ENCODE assay signal across 8 cellular contexts in the genomic region with DNA sequence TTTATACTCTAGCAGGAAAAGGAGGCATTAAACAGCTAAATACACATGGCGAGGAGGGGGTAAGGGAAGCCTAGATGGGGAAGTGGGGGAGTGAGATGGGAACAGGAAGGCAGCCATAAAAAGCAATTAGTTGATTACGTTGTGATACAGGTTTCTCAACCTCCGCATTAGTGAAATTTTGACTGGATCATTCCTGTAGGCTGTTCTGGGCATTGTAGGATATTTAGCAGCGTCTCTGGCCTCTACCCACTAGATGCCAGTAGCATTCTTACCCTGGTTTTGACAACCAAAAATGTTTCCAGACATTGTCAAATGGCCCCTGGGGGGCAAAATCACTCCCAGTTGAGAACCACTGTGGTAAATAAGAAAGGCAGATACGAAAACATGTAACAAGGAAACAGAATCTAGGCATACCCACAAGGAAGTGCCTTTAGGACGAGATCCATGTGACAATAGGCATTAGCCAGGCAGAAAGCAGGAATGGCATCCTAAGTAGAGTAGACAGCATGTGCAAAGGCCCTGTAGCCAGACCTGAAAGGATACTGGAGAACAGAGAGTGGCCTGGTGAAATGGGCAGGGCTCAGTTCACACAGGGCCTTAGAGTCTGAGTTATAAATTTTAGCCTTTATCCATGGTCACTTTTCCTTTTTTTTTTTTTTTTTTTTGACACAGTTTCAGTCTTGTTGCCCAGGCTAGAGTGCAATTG. TPM values are rescaled to one million over a fixed set of nuclear protein-coding genes. Genes with fewer than 3 reads are reported as not detected.
DNase-seq lines count a peak whose midpoint lies in the region; ATAC-seq and TF ChIP-seq lines count a peak whose summit lies in the region.

No MANE protein-coding gene starts in this region.

- no peaks in the 10 kb centered on the region for H4K20me1 ChIP-seq in fibroblast of lung (ENCODE audit: control insufficient read depth, extremely low read depth, insufficient read depth, low read length)

- H3K36me3 ChIP-seq in SJSA1 (no peaks in the 10 kb centered on the region), fibroblast of lung (ENCODE audit: control insufficient read depth, insufficient read depth, low read length) (no peaks in the 10 kb centered on the region), H7 (replicated peaks; ENCODE audit: control insufficient read depth, insufficient read depth, low read length) (no peaks in the 10 kb centered on the region)

- peak overlapping the region; percentile 78 for H3K27ac ChIP-seq in SJSA1
- H3K27ac ChIP-seq in fibroblast of lung (ENCODE audit: insufficient read depth, low read length): peak overlapping the region; percentile 75

- H3K4me1 Mint-ChIP-seq in T-helper 2 cell treated with Interferon-gamma antibody and Interleukin-4, amounts not matched to agents 5 μg/mL and 100 μg/mL, for 36 hours (ENCODE audit: low read depth): peaks cover 43% of the 10 kb centered on the region
- peaks cover 72% of the 10 kb centered on the region for H3K4me1 Mint-ChIP-seq in stimulated activated memory B cell treated with anti-CD40 and anti-IgM and Interleukin-4, amounts not matched to agents 10 μg/mL and 1 μg/mL and 100 μg/mL, for 72 hours

- no peaks in the 10 kb centered on the region for H3K9me3 ChIP-seq in SJSA1 (replicated peaks)
- H3K9me3 ChIP-seq in fibroblast of lung (ENCODE audit: control insufficient read depth, insufficient read depth, low read depth, low read length): no peaks in the 10 kb centered on the region

- DNase-seq in T-helper 2 cell treated with Interferon-gamma antibody and Interleukin-4, amounts not matched to agents 5 μg/mL and 100 μg/mL, for 36 hours (ENCODE audit: low spot score): no peak
- DNase-seq in T-helper 2 cell: no peak
- no peak for DNase-seq in SJSA1 (ENCODE audit: low read depth in 1 of 2, low spot score in 2 of 2)
- DNase-seq in fibroblast of lung (ENCODE audit: low read depth in 2 of 2): no peak
- no peak for DNase-seq in cerebellar cortex (ENCODE audit: low spot score)
- DNase-seq in H7: no peak
- DNase-seq in midbrain (lab: John Stamatoyannopoulos, UW): no peak

- H3K27me3 Mint-ChIP-seq in T-helper 2 cell treated with Interferon-gamma antibody and Interleukin-4, amounts not matched to agents 5 μg/mL and 100 μg/mL, for 36 hours (ENCODE audit: low read depth): no peaks in the 10 kb centered on the region
- H3K27me3 Mint-ChIP-seq in stimulated activated memory B cell treated with anti-CD40 and anti-IgM and Interleukin-4, amounts not matched to agents 10 μg/mL and 1 μg/mL and 100 μg/mL, for 72 hours: no peaks in the 10 kb centered on the region

- H3K9me3 Mint-ChIP-seq in T-helper 2 cell treated with Interferon-gamma antibody and Interleukin-4, amounts not matched to agents 5 μg/mL and 100 μg/mL, for 36 hours: no peaks in the 10 kb centered on the region
- peaks cover 4% of the 10 kb centered on the region for H3K9me3 Mint-ChIP-seq in stimulated activated memory B cell treated with anti-CD40 and anti-IgM and Interleukin-4, amounts not matched to agents 10 μg/mL and 1 μg/mL and 100 μg/mL, for 72 hours

- H3K27me3 ChIP-seq in SJSA1 (replicated peaks): no peaks in the 10 kb centered on the region
- H3K27me3 ChIP-seq in fibroblast of lung (ENCODE audit: control insufficient read depth, insufficient read depth, low read length): no peaks in the 10 kb centered on the region
- H3K27me3 ChIP-seq in H7 (ENCODE audit: control insufficient read depth, insufficient read depth, low read length): no peaks in the 10 kb centered on the region

- no peak for TF ChIP-seq CTCF in fibroblast of lung (conservative IDR thresholded peaks at IDR 0.05 in 1 of 2, IDR thresholded peaks at IDR 0.05 in 1 of 2; ENCODE audit: low read depth in 1 of 2, low read length in 2 of 2)

- no peak overlapping the region for H2AFZ ChIP-seq in fibroblast of lung (ENCODE audit: low read length)

- H3K4me3 ChIP-seq in SJSA1 (peak overlapping the region; percentile 35), fibroblast of lung (replicated peaks in 1 of 4; ENCODE audit: control extremely low read depth in 1 of 4, insufficient read depth in 1 of 4, low read depth in 3 of 4, low read length in 4 of 4) (peak overlapping the region in 3 of 4 experiments; percentile 17 to 72 (median 52)), H7 (ENCODE audit: insufficient read depth, low read depth, low read length) (no peak overlapping the region)

- H3K4me1 ChIP-seq in SJSA1 (replicated peaks): peaks cover 15% of the 10 kb centered on the region
- no peaks in the 10 kb centered on the region for H3K4me1 ChIP-seq in fibroblast of lung (ENCODE audit: control insufficient read depth, extremely low read depth, insufficient read depth, low read length)

- no peaks in the 10 kb centered on the region for H3K79me2 ChIP-seq in fibroblast of lung (ENCODE audit: control insufficient read depth, insufficient read depth, low read length)

- peak overlapping the region; percentile 61 for H3K4me2 ChIP-seq in fibroblast of lung (ENCODE audit: extremely low read depth, insufficient read depth, low read length)

- no peak for ATAC-seq in stimulated activated memory B cell treated with anti-CD40 and anti-IgM and Interleukin-4, amounts not matched to agents 10 μg/mL and 1 μg/mL and 100 μg/mL, for 72 hours

- no peak overlapping the region for H3K9ac ChIP-seq in fibroblast of lung (ENCODE audit: insufficient read depth, low read length)

- peaks cover 4% of the 10 kb centered on the region for H3K36me3 Mint-ChIP-seq in T-helper 2 cell treated with Interferon-gamma antibody and Interleukin-4, amounts not matched to agents 5 μg/mL and 100 μg/mL, for 36 hours (ENCODE audit: low read depth)
- H3K36me3 Mint-ChIP-seq in stimulated activated memory B cell treated with anti-CD40 and anti-IgM and Interleukin-4, amounts not matched to agents 10 μg/mL and 1 μg/mL and 100 μg/mL, for 72 hours: peaks cover 6% of the 10 kb centered on the region

- H3K27ac Mint-ChIP-seq in T-helper 2 cell treated with Interferon-gamma antibody and Interleukin-4, amounts not matched to agents 5 μg/mL and 100 μg/mL, for 36 hours: peak overlapping the region; percentile 95
- peak overlapping the region; percentile 83 for H3K27ac Mint-ChIP-seq in stimulated activated memory B cell treated with anti-CD40 and anti-IgM and Interleukin-4, amounts not matched to agents 10 μg/mL and 1 μg/mL and 100 μg/mL, for 72 hours

- peak overlapping the region; percentile 91 for H3K4me3 Mint-ChIP-seq in T-helper 2 cell treated with Interferon-gamma antibody and Interleukin-4, amounts not matched to agents 5 μg/mL and 100 μg/mL, for 36 hours
- peak overlapping the region; percentile 90 for H3K4me3 Mint-ChIP-seq in stimulated activated memory B cell treated with anti-CD40 and anti-IgM and Interleukin-4, amounts not matched to agents 10 μg/mL and 1 μg/mL and 100 μg/mL, for 72 hours

RNA-seq across cellular contexts. Expression of a gene that starts 25.8 kb away (rescaled TPM):
- 61.1 and 71.3 TPM in 2 replicates for total RNA-seq in SJSA1 (2014; rRNA removed; shearing (Covaris generic))
- total RNA-seq in fibroblast of lung: 12.8 and 20.0 TPM in 2 replicates
- 28.5 and 28.7 TPM in 2 replicates for polyA plus RNA-seq in fibroblast of lung
- polyA plus RNA-seq in fibroblast of lung (2012): 27.4 and 27.5 TPM in 2 replicates
- polyA minus RNA-seq in fibroblast of lung (ENCODE audit: low replicate concordance): 37.8 and 39.8 TPM in 2 replicates
- total RNA-seq in H7 (2014; rRNA removed; shearing (Covaris generic)): 33.0 and 38.7 TPM in 2 replicates
